Comparison of ENCODE assay signal across 9 cellular contexts in the genomic region with DNA sequence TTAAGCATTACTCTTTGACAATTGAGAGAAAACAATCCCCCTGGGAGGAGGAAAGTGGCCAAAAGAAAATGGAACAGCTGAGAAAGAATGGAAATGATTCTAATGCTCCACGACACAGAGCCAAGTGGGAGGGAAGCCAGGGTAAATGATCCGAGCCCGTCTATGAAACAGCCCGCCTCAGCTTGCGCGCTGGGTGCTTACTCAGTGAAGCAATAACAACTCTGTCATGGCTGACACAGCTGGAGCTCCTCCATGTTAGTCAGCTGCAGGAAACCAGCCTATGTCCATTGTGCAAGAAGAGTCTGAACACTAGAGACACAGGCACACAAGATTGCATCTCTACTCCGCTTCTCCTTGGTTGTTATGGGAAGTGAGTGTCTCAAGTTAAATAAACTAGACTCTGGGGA. TPM values are rescaled to one million over a fixed set of nuclear protein-coding genes. Genes with fewer than 3 reads are reported as not detected.
DNase-seq lines count a peak whose midpoint lies in the region; FAIRE-seq and TF ChIP-seq lines count a peak whose summit lies in the region.
"Had no signal": no experiment of that assay in that cellular context is flagged by ENCODE, and none has a peak within 500 bp of the region (broad histone marks: within the 10 kb centered on the region; RNA-seq: fewer than 3 reads in every experiment).

No MANE protein-coding gene starts in this region.

- peaks cover 11% of the 10 kb centered on the region for H3K36me3 Mint-ChIP-seq in type B pancreatic cell

- peak; percentile 49 for FAIRE-seq in islet of Langerhans (lab: Jason Lieb, UNC)

- TF ChIP-seq CTCF in NB4 (IDR thresholded peaks at IDR 0.05; ENCODE audit: low read depth, low read length) (no peak), type B pancreatic cell (conservative IDR thresholded peaks at IDR 0.05) (no peak)

- H3K4me1 Mint-ChIP-seq in type B pancreatic cell (ENCODE audit: unreplicated experiment): peaks cover 4% of the 10 kb centered on the region

- TF ChIP-seq POLR2A in NB4 (IDR thresholded peaks at IDR 0.05; ENCODE audit: extremely low read depth, insufficient read length): no peak

- H3K9me3 Mint-ChIP-seq in type B pancreatic cell: no peaks in the 10 kb centered on the region
- H3K9me3 Mint-ChIP-seq: T-helper 1 cell treated with Interleukin-12 subunit alpha and Interleukin-12 subunit beta and Interleukin-4 antibody, amounts not matched to agents 30 μg/mL and 1 μg/mL, for 36 hours had no signal

- H3K27me3 Mint-ChIP-seq in type B pancreatic cell: no peaks in the 10 kb centered on the region

- H3K27ac Mint-ChIP-seq in type B pancreatic cell: no peak overlapping the region
- H3K27ac Mint-ChIP-seq: T-helper 1 cell treated with Interleukin-12 subunit alpha and Interleukin-12 subunit beta and Interleukin-4 antibody, amounts not matched to agents 30 μg/mL and 1 μg/mL, for 36 hours had no signal

- no peak overlapping the region for H3K4me3 ChIP-seq in NB4 (ENCODE audit: low read depth, low read length)

- peak; percentile 60 for DNase-seq in A172 (ENCODE audit: low spot score)
- peak; percentile 98 for DNase-seq in NB4 (ENCODE audit: low read depth)
- peak in 45 of 58 donors; percentile 1 to 79 (median 33) for DNase-seq in anterior cingulate cortex (lab: John Stamatoyannopoulos, UW)
- DNase-seq in stromal cell of bone marrow (ENCODE audit: low read depth): peak; percentile 99
- no peak for DNase-seq in effector CD8-positive, alpha-beta T cell (lab: John Stamatoyannopoulos, UW)
- DNase-seq in type B pancreatic cell (ENCODE audit: extremely low spot score, unreplicated experiment): no peak
- no peak for DNase-seq in NK-92 treated with Interleukin-12 subunit alpha and Interleukin-12 subunit beta, amount 100 ng/mL, for 24 hours (lab: John Stamatoyannopoulos, UW)

- no peak overlapping the region for H3K4me3 Mint-ChIP-seq in type B pancreatic cell
- H3K4me3 Mint-ChIP-seq: T-helper 1 cell treated with Interleukin-12 subunit alpha and Interleukin-12 subunit beta and Interleukin-4 antibody, amounts not matched to agents 30 μg/mL and 1 μg/mL, for 36 hours had no signal

RNA-seq across cellular contexts. Expression of gene NOA1, which starts 19.3 kb away (rescaled TPM):
- total RNA-seq in A172 (2014; rRNA removed; shearing (Covaris generic)): 11.0 and 12.0 TPM in 2 replicates
- total RNA-seq in type B pancreatic cell (ENCODE audit: low replicate concordance): 21.1 and 23.2 TPM in 2 replicates

RNA-seq across cellular contexts. Expression of gene POLR2B, which starts 20.6 kb away (rescaled TPM):
- total RNA-seq in A172 (2014; rRNA removed; shearing (Covaris generic)): 138 and 174 TPM in 2 replicates
- 95.1 and 117 TPM in 2 replicates for total RNA-seq in type B pancreatic cell (ENCODE audit: low replicate concordance)

RNA-seq across cellular contexts. Expression of gene REST, which starts 50.4 kb away (rescaled TPM):
- 36.1 and 43.2 TPM in 2 replicates for total RNA-seq in A172 (2014; rRNA removed; shearing (Covaris generic))
- total RNA-seq in type B pancreatic cell (ENCODE audit: low replicate concordance): 48.5 and 66.2 TPM in 2 replicates

Comparison
In these comparisons a context has a peak if more than half of its experiments do, and no peak if none do; other contexts are left out.
1. DNase-seq: peak in A172 (single experiment), NB4 (single experiment), anterior cingulate cortex (45 of 58) and stromal cell of bone marrow (single experiment); none in effector CD8-positive, alpha-beta T cell (single experiment), type B pancreatic cell (single experiment) and NK-92 treated with Interleukin-12 subunit alpha and Interleukin-12 subunit beta, amount 100 ng/mL, for 24 hours (single experiment).